In genomic region chr14:55979096-55979495, GRCh38 we compare ENCODE assay signal across 16 cellular contexts.
"Had no signal": no experiment of that assay in that cellular context is flagged by ENCODE, and none has a peak within 500 bp of the region (broad histone marks: within the 10 kb centered on the region; RNA-seq: fewer than 3 reads in every experiment).

No MANE protein-coding gene starts in this region.

- DNase-seq: activated CD4-positive, alpha-beta T cell treated with anti-CD3 and anti-CD28 coated beads, Interleukin-2, amount 10 ng/mL, durations not matched to agents 7 days and 5 days; activated CD8-positive, alpha-beta T cell treated with anti-CD3 and anti-CD28 coated beads, Interleukin-2, amount 10 ng/mL, durations not matched to agents 7 days and 5 days; activated naive CD4-positive, alpha-beta T cell treated with anti-CD3 and anti-CD28 coated beads, Interleukin-2, amount 10 ng/mL, durations not matched to agents 7 days and 5 days; activated T-cell treated with anti-CD3 and anti-CD28 coated beads, Interleukin-2, amount 50 U/mL, for 24 hours; aorta; cortex of kidney; erythroblast; kidney glomerular epithelial cell; left ventricle myocardium inferior; mammary epithelial cell; occipital lobe; stimulated activated CD4-positive, alpha-beta T cell treated with anti-CD3 and anti-CD28 coated beads, Interleukin-12 subunit alpha, Interleukin-12 subunit beta, amount 100 ng/mL, for 4 hours; stimulated activated CD4-positive, alpha-beta T cell treated with anti-CD3 and anti-CD28 coated beads, Interleukin-1b, Interleukin-23, amount 100 ng/mL, for 48 hours; stimulated activated naive CD4-positive, alpha-beta T cell treated with Interleukin-2 at 50 U/mL for 16 hours had no signal

- H3K36me3 ChIP-seq: left ventricle myocardium inferior, tibial nerve, vagina had no signal

- H3K9me3 ChIP-seq: vagina had no signal

- H3K27me3 ChIP-seq: tibial nerve, vagina had no signal

- H3K4me1 ChIP-seq: vagina had no signal

- H3K4me3 ChIP-seq: left ventricle myocardium inferior, tibial nerve, vagina had no signal
